In genomic region chr7:130489140-130489967, GRCh38 we compare ENCODE assay signal across 10 cellular contexts. TPM values are rescaled to one million over a fixed set of nuclear protein-coding genes. Genes with fewer than 3 reads are reported as not detected.
DNase-seq lines count a peak whose midpoint lies in the region; ATAC-seq, FAIRE-seq and TF ChIP-seq lines count a peak whose summit lies in the region.
"Had no signal": no experiment of that assay in that cellular context is flagged by ENCODE, and none has a peak within 500 bp of the region (broad histone marks: within the 10 kb centered on the region; RNA-seq: fewer than 3 reads in every experiment).

No MANE protein-coding gene starts in this region.

- peak overlapping the region; percentile 43; the same call in 1 of the 2 replicates for H2BK20ac ChIP-seq in IMR-90 (ENCODE audit: low read depth, low read length)

- no peak overlapping the region for H3K4me3 ChIP-seq in IMR-90 (ENCODE audit: insufficient read depth, low read depth, low read length)
- H3K4me3 ChIP-seq in astrocyte of the spinal cord (ENCODE audit: low read depth, low read length) = no peak overlapping the region

- in situ Hi-C loops in IMR-90 (cut with MboI; ENCODE audit: low sequenced_read_pairs) = loop anchor here (10.0 kb wide), 1 partner anchor 415 kb away; the partner anchor contains the start of gene KLHDC10
- in situ Hi-C loops in astrocyte of the spinal cord (cut with HindIII; ENCODE audit: low sequenced_read_pairs) = no loop called here

- no peaks in the 10 kb centered on the region for H3K9me3 Mint-ChIP-seq in type B pancreatic cell

- no peaks in the 10 kb centered on the region for H3K36me3 ChIP-seq in IMR-90 (ENCODE audit: control insufficient read depth, insufficient read depth, low read length)

- peak overlapping the region; percentile 31 for H2BK5ac ChIP-seq in IMR-90 (ENCODE audit: low read depth, low read length, poor library complexity, severe bottlenecking)

- DNase-seq in IMR-90 (peak; percentile 85), astrocyte of the spinal cord (ENCODE audit: low read depth, low spot score) (peak; percentile 72), kidney glomerular epithelial cell (lab: John Stamatoyannopoulos, UW) (peak; percentile 54), type B pancreatic cell (ENCODE audit: extremely low spot score, unreplicated experiment) (no peak), GM12892 (ENCODE audit: insufficient read length) (no peak), COLO829 (ENCODE audit: low spot score) (no peak)
- DNase-seq: activated CD8-positive, alpha-beta T cell treated with anti-CD3 and anti-CD28 coated beads, Interleukin-2, amount 10 ng/mL, durations not matched to agents 7 days and 5 days; NCI-H510A had no signal

- H3K23ac ChIP-seq in IMR-90 (ENCODE audit: low read depth, low read length) = peak overlapping the region; percentile 32; the same call in 1 of the 2 replicates

- 0 out of 4 replicates have a peak, but pooled peaks cover 0 to 3% of the 10 kb centered on the region in 2 experiments for H3K79me1 ChIP-seq in IMR-90 (ENCODE audit: low read depth in 1 of 2, low read length in 2 of 2)

- H2AK9ac ChIP-seq in IMR-90 (replicated peaks; ENCODE audit: low read depth, low read length, poor library complexity) = no peak overlapping the region

- TF ChIP-seq RAD21 in IMR-90 (IDR thresholded peaks at IDR 0.05; ENCODE audit: low read length) = 0 out of 2 replicates have a peak, but pooled peaks have one; percentile 4

- no peaks in the 10 kb centered on the region for H3K9me1 ChIP-seq in IMR-90 (ENCODE audit: insufficient read depth, low read length)

- peak overlapping the region; percentile 5; the same call in 1 of the 2 replicates for H4K91ac ChIP-seq in IMR-90 (ENCODE audit: insufficient read depth, low read depth, low read length)

- H3K18ac ChIP-seq in IMR-90 (ENCODE audit: low read depth, low read length) = peak overlapping the region; percentile 55

- no peak overlapping the region for H3K9ac ChIP-seq in IMR-90 (ENCODE audit: low read depth, low read length)

- H3K56ac ChIP-seq in IMR-90 (ENCODE audit: extremely low read depth, insufficient read depth, low read length) = 0 out of 2 replicates have a peak overlapping the region, but pooled peaks have one; percentile 4

- H3K36me3 Mint-ChIP-seq in type B pancreatic cell = peaks cover 20% of the 10 kb centered on the region

- peaks cover 10% of the 10 kb centered on the region for H3K4me1 ChIP-seq in IMR-90 (ENCODE audit: control insufficient read depth, insufficient read depth, low read length)

- H4K20me1 ChIP-seq in IMR-90 (ENCODE audit: insufficient read depth, low read length) = no peaks in the 10 kb centered on the region

- peak overlapping the region; percentile 19 to 42; a peak in 2 of 4 replicates for H4K8ac ChIP-seq in IMR-90 (ENCODE audit: low read depth in 2 of 2, low read length in 2 of 2)

- peak overlapping the region; percentile 75 for H2BK120ac ChIP-seq in IMR-90 (ENCODE audit: low read depth, low read length)

- peak overlapping the region; percentile 11 for H2AFZ ChIP-seq in IMR-90 (replicated peaks; ENCODE audit: low read length, poor library complexity)

- H3K4me1 Mint-ChIP-seq in type B pancreatic cell (ENCODE audit: unreplicated experiment) = peaks cover 52% of the 10 kb centered on the region

- no peaks in the 10 kb centered on the region for H3K9me3 ChIP-seq in IMR-90 (ENCODE audit: control insufficient read depth, insufficient read depth, low read length)

- peak overlapping the region; percentile 63 for H3K4ac ChIP-seq in IMR-90 (ENCODE audit: low read depth, low read length)

- no peaks in the 10 kb centered on the region for H3K27me3 Mint-ChIP-seq in type B pancreatic cell

- peak overlapping the region; percentile 82 for H3K27ac Mint-ChIP-seq in type B pancreatic cell
- H3K27ac Mint-ChIP-seq: activated CD8-positive, alpha-beta T cell treated with anti-CD3 and anti-CD28 coated beads, Interleukin-2, amount 10 ng/mL, durations not matched to agents 7 days and 5 days; IgD-negative memory B cell had no signal

- BruUV-seq in IMR-90 (replicated peaks; lab: Mats Ljungman, UMichigan) = no TSS peak

- H4K5ac ChIP-seq in IMR-90 (ENCODE audit: low read depth, low read length) = peak overlapping the region; percentile 37; the same call in 1 of the 2 replicates

- peaks cover 5% of the 10 kb centered on the region for H3K27me3 ChIP-seq in IMR-90 (ENCODE audit: control insufficient read depth, insufficient read depth, low read length)

- H2BK15ac ChIP-seq in IMR-90 (ENCODE audit: low read depth, low read length) = peak overlapping the region; percentile 29; the same call in 2 of the 3 replicates

- peak overlapping the region; percentile 80 for H3K4me3 Mint-ChIP-seq in type B pancreatic cell
- H3K4me3 Mint-ChIP-seq: activated CD8-positive, alpha-beta T cell treated with anti-CD3 and anti-CD28 coated beads, Interleukin-2, amount 10 ng/mL, durations not matched to agents 7 days and 5 days had no signal

- dilution Hi-C loops in IMR-90 (cut with HindIII; ENCODE audit: low sequenced_read_pairs, unreplicated experiment) = no loop called here

- TF ChIP-seq CTCF in IMR-90 (conservative IDR thresholded peaks at IDR 0.05; ENCODE audit: low read depth, low read length) (no peak), astrocyte of the spinal cord (IDR thresholded peaks at IDR 0.05; ENCODE audit: low read depth, low read length) (no peak), type B pancreatic cell (conservative IDR thresholded peaks at IDR 0.05) (no peak)

- WGBS in IMR-90 (ENCODE audit: extremely low coverage in 2 of 2, insufficient read length in 1 of 2), 2 experiments = 38% methylated on average over 3 of the region's 10 CpGs; no CpG with 5 or more reads in 1 of the 2 experiments

- POLR2A ChIA-PET in IMR-90 (lab: Charles Lee; ENCODE audit: unreplicated experiment) = interaction anchor here (0.6 kb wide), 2 partner anchors 10 to 14 kb away, joined by 3 to 4 read pairs; no protein-coding TSS in a partner anchor

- ATAC-seq in IMR-90 (ENCODE audit: low read depth) = peak; percentile 70
- no peak for ATAC-seq in HG03521 (IDR thresholded peaks at IDR 0.05; ENCODE audit: unreplicated experiment)
- ATAC-seq: activated CD8-positive, alpha-beta T cell treated with anti-CD3 and anti-CD28 coated beads, Interleukin-2, amount 10 ng/mL, durations not matched to agents 7 days and 5 days had no signal

- H3K27ac ChIP-seq in IMR-90 (ENCODE audit: insufficient read depth, low read length) = peak overlapping the region; percentile 56; the same call in 1 of the 2 replicates

- no peak for FAIRE-seq in GM12892 (lab: Jason Lieb, UNC)

- H3K14ac ChIP-seq in IMR-90 (replicated peaks; ENCODE audit: low read depth, low read length) = peak overlapping the region; percentile 66

- H2AK5ac ChIP-seq in IMR-90 (ENCODE audit: low read depth, low read length) = 0 out of 2 replicates have a peak overlapping the region, but pooled peaks have one; percentile 53

- CTCF ChIA-PET in IMR-90 (lab: Yijun Ruan, JAX) = no interaction called here

- TF ChIP-seq POLR2A in IMR-90 (IDR thresholded peaks at IDR 0.05; ENCODE audit: low read depth, low read length) = no peak
- no peak for TF ChIP-seq POLR2A in GM12892 (IDR thresholded peaks at IDR 0.05; ENCODE audit: low read depth, low read length)

- intact Hi-C loops in IMR-90 (cut with micrococcal nuclease) = loop anchor here (1.0 to 5.0 kb wide), 2 partner anchors 47 to 284 kb away; partner anchors contain the start of genes CEP41 and TMEM209

- H3K4me2 ChIP-seq in IMR-90 (ENCODE audit: low read depth, low read length) = peak overlapping the region; percentile 5; the same call in 1 of the 2 replicates

TF ChIP-seq in IMR-90, 13 proteins besides CTCF, POLR2A, EP300 and RAD21:
- no peak for TF ChIP-seq MXI1 (IDR thresholded peaks at IDR 0.05; ENCODE audit: borderline replicate concordance, low read depth, low read length)
- no peak for TF ChIP-seq NFE2L2 (IDR thresholded peaks at IDR 0.05; ENCODE audit: low read depth, low read length)
- TF ChIP-seq RCOR1 (IDR thresholded peaks at IDR 0.05; ENCODE audit: insufficient replicate concordance, low read length) = peak; percentile 57

RNA-seq across cellular contexts. Expression of gene MEST, which starts 2.5 kb away (rescaled TPM):
- total RNA-seq in IMR-90 (2012; rRNA removed) = 231 and 317 TPM in 2 replicates
- 167 and 219 TPM in 2 replicates for polyA plus RNA-seq in IMR-90 (2012; rRNA removed)
- polyA plus RNA-seq in IMR-90 (2012; cell fraction: cytosol; rRNA removed) = 78.0 and 110 TPM in 2 replicates
- 35.5 and 127 TPM in 2 replicates for polyA plus RNA-seq in IMR-90 (2012; cell fraction: nucleus; rRNA removed; ENCODE audit: low replicate concordance)
- 489 and 572 TPM in 2 replicates for total RNA-seq in type B pancreatic cell (ENCODE audit: low replicate concordance)
- polyA plus RNA-seq in GM12892 (2012; ENCODE audit: missing spikeins) = 8.4 TPM

RNA-seq across cellular contexts. Expression of gene CEP41, which starts 48.5 kb away (rescaled TPM):
- total RNA-seq in IMR-90 (2012; rRNA removed) (11.1 and 12.2 TPM in 2 replicates), type B pancreatic cell (ENCODE audit: low replicate concordance) (20.1 and 33.0 TPM in 2 replicates)
- 18.8 and 21.9 TPM in 2 replicates for polyA plus RNA-seq in IMR-90 (2012; rRNA removed)
- polyA plus RNA-seq in IMR-90 (2012; cell fraction: cytosol; rRNA removed) = 7.3 and 13.0 TPM in 2 replicates
- 6.4 and 16.9 TPM in 2 replicates for polyA plus RNA-seq in IMR-90 (2012; cell fraction: nucleus; rRNA removed; ENCODE audit: low replicate concordance)
- polyA plus RNA-seq in GM12892 (2012; ENCODE audit: missing spikeins) = 13.3 TPM

Comparison
In these comparisons a context has a peak if more than half of its experiments do, and no peak if none do; other contexts are left out.
1. DNase-seq: peak in IMR-90 (single experiment), astrocyte of the spinal cord (single experiment) and kidney glomerular epithelial cell (single experiment); none in type B pancreatic cell (single experiment), GM12892 (single experiment) and COLO829 (single experiment).